21 cellular contexts compared by ENCODE assay signal in genomic region chr4:65845169-65845568, GRCh38.
"Had no signal": no experiment of that assay in that cellular context is flagged by ENCODE, and none has a peak within 500 bp of the region (broad histone marks: within the 10 kb centered on the region; RNA-seq: fewer than 3 reads in every experiment).

No MANE protein-coding gene starts in this region.

- H3K9me3 Mint-ChIP-seq: neural crest cell; stimulated activated naive B cell treated with anti-CD40 and anti-IgM and Interleukin-4, amounts not matched to agents 10 μg/mL and 1 μg/mL and 100 μg/mL, for 72 hours had no signal

- H3K27ac Mint-ChIP-seq: naive thymus-derived CD8-positive, alpha-beta T cell; stimulated activated naive B cell treated with anti-CD40 and anti-IgM and Interleukin-4, amounts not matched to agents 10 μg/mL and 1 μg/mL and 100 μg/mL, for 72 hours had no signal

- H3K36me3 Mint-ChIP-seq: naive thymus-derived CD8-positive, alpha-beta T cell; stimulated activated naive B cell treated with anti-CD40 and anti-IgM and Interleukin-4, amounts not matched to agents 10 μg/mL and 1 μg/mL and 100 μg/mL, for 72 hours had no signal

- H3K4me1 Mint-ChIP-seq: naive thymus-derived CD8-positive, alpha-beta T cell; stimulated activated naive B cell treated with anti-CD40 and anti-IgM and Interleukin-4, amounts not matched to agents 10 μg/mL and 1 μg/mL and 100 μg/mL, for 72 hours; stimulated activated naive CD8-positive, alpha-beta T cell treated with anti-CD3 and anti-CD28 coated beads, Interleukin-15, amount 100 ng/mL, for 72 hours had no signal

- DNase-seq: dorsolateral prefrontal cortex; effector CD8-positive, alpha-beta T cell; gastrocnemius medialis; heart right ventricle; hypothalamus; kidney glomerular epithelial cell; naive thymus-derived CD8-positive, alpha-beta T cell; nucleus accumbens; ovary; sigmoid colon; stimulated activated CD4-positive, alpha-beta T cell treated with anti-CD3 and anti-CD28 coated beads, Interleukin-2, amount 100 ng/mL, for 24 hours; stimulated activated CD4-positive, alpha-beta T cell treated with anti-CD3 and anti-CD28 coated beads, Interleukin-4, amount 100 ng/mL, for 4 hours; stimulated activated naive B cell treated with anti-CD40 and anti-IgM and Interleukin-4, amounts not matched to agents 10 μg/mL and 1 μg/mL and 100 μg/mL, for 72 hours; stimulated activated naive CD8-positive, alpha-beta T cell treated with anti-CD3 and anti-CD28 coated beads, Interleukin-15, amount 100 ng/mL, for 72 hours; testis; upper lobe of right lung had no signal

- H3K27me3 Mint-ChIP-seq: naive thymus-derived CD8-positive, alpha-beta T cell; stimulated activated naive B cell treated with anti-CD40 and anti-IgM and Interleukin-4, amounts not matched to agents 10 μg/mL and 1 μg/mL and 100 μg/mL, for 72 hours; stimulated activated naive CD8-positive, alpha-beta T cell treated with anti-CD3 and anti-CD28 coated beads, Interleukin-15, amount 100 ng/mL, for 72 hours had no signal

- H3K4me1 ChIP-seq: gastrocnemius medialis, heart right ventricle, right atrium auricular region, sigmoid colon, testis, upper lobe of right lung, vagina had no signal

- H3K4me3 Mint-ChIP-seq: naive thymus-derived CD8-positive, alpha-beta T cell; neural crest cell; stimulated activated naive B cell treated with anti-CD40 and anti-IgM and Interleukin-4, amounts not matched to agents 10 μg/mL and 1 μg/mL and 100 μg/mL, for 72 hours; stimulated activated naive CD8-positive, alpha-beta T cell treated with anti-CD3 and anti-CD28 coated beads, Interleukin-15, amount 100 ng/mL, for 72 hours had no signal

- H3K4me3 ChIP-seq: dorsolateral prefrontal cortex, gastrocnemius medialis, heart right ventricle, ovary, right atrium auricular region, sigmoid colon, skin epidermis, testis, tibial nerve, upper lobe of right lung, vagina had no signal

- H3K27me3 ChIP-seq: dorsolateral prefrontal cortex, gastrocnemius medialis, heart right ventricle, ovary, right atrium auricular region, sigmoid colon, testis, tibial nerve, upper lobe of right lung, vagina had no signal

- H3K36me3 ChIP-seq: gastrocnemius medialis, heart right ventricle, ovary, right atrium auricular region, sigmoid colon, tibial nerve, upper lobe of right lung, vagina had no signal

- H3K9me3 ChIP-seq: gastrocnemius medialis, heart right ventricle, ovary, right atrium auricular region, sigmoid colon, testis, tibial nerve, upper lobe of right lung, vagina had no signal
